ENCODE assay signal across 8 cellular contexts in the genomic region with DNA sequence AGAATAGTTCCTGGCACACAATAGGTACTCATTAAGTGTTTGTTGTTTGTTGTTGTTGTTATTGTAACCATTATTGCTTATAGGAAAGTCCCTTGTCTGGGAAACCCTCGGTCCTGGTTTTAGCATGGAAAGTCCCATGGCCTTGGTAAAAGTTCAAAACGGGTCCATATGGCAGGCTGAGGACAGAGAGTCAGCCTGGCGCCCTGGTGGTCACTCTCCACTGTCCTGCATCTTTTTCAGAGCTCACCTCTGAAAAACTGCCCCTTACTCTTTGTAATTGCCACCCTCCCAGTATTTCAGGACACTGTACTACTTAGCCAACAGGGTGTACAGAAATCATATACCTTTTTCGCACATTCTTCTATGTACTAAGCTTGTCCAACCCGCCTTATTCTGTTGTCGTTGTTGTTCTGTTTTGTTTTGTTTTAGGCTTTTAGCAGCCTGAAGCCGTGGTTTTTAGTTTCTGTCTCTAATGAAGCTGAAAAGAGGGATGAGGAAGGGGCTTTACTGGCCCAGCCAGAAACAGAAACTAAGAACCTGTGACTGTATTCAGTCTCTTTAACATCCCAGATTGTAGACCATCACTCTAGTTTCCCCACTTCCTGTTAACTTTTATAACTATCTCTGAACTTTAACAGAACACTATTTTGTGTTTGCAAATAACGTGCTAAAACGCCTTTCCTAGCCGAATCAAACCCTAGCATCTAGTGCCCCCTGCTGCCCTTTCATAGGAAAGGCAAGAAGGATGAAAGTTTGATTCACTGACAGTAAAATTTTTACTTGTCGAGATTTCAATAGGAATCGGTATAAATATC. TPM values are rescaled to one million over a fixed set of nuclear protein-coding genes. Genes with fewer than 3 reads are reported as not detected.
DNase-seq lines count a peak whose midpoint lies in the region; ATAC-seq and TF ChIP-seq lines count a peak whose summit lies in the region.

No MANE protein-coding gene starts in this region.

- peak overlapping the region; percentile 24 for H3K27ac ChIP-seq in SJCRH30
- H3K27ac ChIP-seq in heart left ventricle = peak overlapping the region in 6 of 12 donors; percentile 61 to 85 (median 74)

- H3K4me3 ChIP-seq in SJCRH30 (peak overlapping the region; percentile 79), heart left ventricle (peak overlapping the region in 11 of 12 donors; percentile 44 to 88 (median 76))

- H3K9me3 Mint-ChIP-seq in activated naive CD4-positive, alpha-beta T cell treated with anti-CD3 and anti-CD28 coated beads, Interleukin-2, amount 50 U/mL, for 72 hours = no peaks in the 10 kb centered on the region

- H3K36me3 ChIP-seq in SJCRH30 = no peaks in the 10 kb centered on the region
- H3K36me3 ChIP-seq in heart left ventricle = no peaks in the 10 kb centered on the region

- no peaks in the 10 kb centered on the region for H3K36me3 Mint-ChIP-seq in activated naive CD4-positive, alpha-beta T cell treated with anti-CD3 and anti-CD28 coated beads, Interleukin-2, amount 50 U/mL, for 72 hours

- 0 out of 2 replicates have a peak, but pooled peaks cover 6% of the 10 kb centered on the region for H3K4me1 ChIP-seq in SJCRH30
- H3K4me1 ChIP-seq in heart left ventricle = peaks cover 0 to 36% (median 8%) of the 10 kb centered on the region in 12 donors

- DNase-seq in DMS153 treated with DMSO at 0.1 percent for 48 hours (lab: John Stamatoyannopoulos, UW; ENCODE audit: unreplicated experiment) (peak; percentile 86), LoVo (ENCODE audit: low spot score) (peak; percentile 83), SJCRH30 (peak; percentile 24 to 83), heart left ventricle (peak in 2 of 5 donors; percentile 33 to 50), pons (ENCODE audit: low spot score) (peak; percentile 87)
- DNase-seq in activated naive CD4-positive, alpha-beta T cell treated with anti-CD3 and anti-CD28 coated beads, Interleukin-2, amount 50 U/mL, for 72 hours (ENCODE audit: low spot score in 2 of 2) = peak in 1 of 2 donors; percentile 39

- H3K9me3 ChIP-seq in SJCRH30 (replicated peaks) (no peaks in the 10 kb centered on the region), heart left ventricle (no peaks in the 10 kb centered on the region)

- TF ChIP-seq POLR2A in heart left ventricle (IDR thresholded peaks at IDR 0.05) = no peak

- intact Hi-C loops in heart left ventricle (cut with DNase I) = loop anchor here (1.0 to 10.0 kb wide), 13 partner anchors 66 to 389 kb away; a partner anchor contains a TSS

- no peak overlapping the region for H3K27ac Mint-ChIP-seq in activated naive CD4-positive, alpha-beta T cell treated with anti-CD3 and anti-CD28 coated beads, Interleukin-2, amount 50 U/mL, for 72 hours

- peak; percentile 72 to 96 (median 90) for TF ChIP-seq CTCF in heart left ventricle (IDR thresholded peaks at IDR 0.05)

- H3K27me3 ChIP-seq in SJCRH30 (no peaks in the 10 kb centered on the region), heart left ventricle (peaks cover 0 to 7% (median 0%) of the 10 kb centered on the region in 9 donors)

- ATAC-seq in GM21825 (IDR thresholded peaks at IDR 0.05; ENCODE audit: unreplicated experiment) (peak; percentile 37), heart left ventricle (peak in 3 of 4 donors; percentile 52 to 80 (median 69)), HG03521 (IDR thresholded peaks at IDR 0.05; ENCODE audit: unreplicated experiment) (no peak)
- ATAC-seq in activated naive CD4-positive, alpha-beta T cell treated with anti-CD3 and anti-CD28 coated beads, Interleukin-2, amount 50 U/mL, for 72 hours = peak; percentile 35 to 53

- 21 to 26% (median 21%) methylated on average over 12 of the region's 12 CpGs for WGBS in heart left ventricle, 4 donors

RNA-seq across cellular contexts. Expression of a gene that starts 7.6 kb away (rescaled TPM):
- 18.5 and 21.7 TPM in 2 replicates for total RNA-seq in SJCRH30 (2014; rRNA removed; shearing (Covaris generic))
- total RNA-seq in activated naive CD4-positive, alpha-beta T cell treated with anti-CD3 and anti-CD28 coated beads, Interleukin-2, amount 50 U/mL, for 72 hours = 10 to 100 TPM; 12.1 to 18.1 TPM
- 10 to 100 TPM in 2 of 9 donors, 1 to 10 TPM in 7; 5.0 to 13.5 (median 8.2) TPM for total RNA-seq in heart left ventricle
- 1 to 10 TPM; 8.0 TPM for polyA plus RNA-seq in heart left ventricle
